ENCODE assay signal across 24 cellular contexts in genomic region chr7:6460990-6461584, GRCh38. TPM values are rescaled to one million over a fixed set of nuclear protein-coding genes. Genes with fewer than 3 reads are reported as not detected.
DNase-seq lines count a peak whose midpoint lies in the region; ATAC-seq, FAIRE-seq and TF ChIP-seq lines count a peak whose summit lies in the region.
"Had no signal": no experiment of that assay in that cellular context is flagged by ENCODE, and none has a peak within 500 bp of the region (broad histone marks: within the 10 kb centered on the region; RNA-seq: fewer than 3 reads in every experiment).

No MANE protein-coding gene starts in this region.

- no peak overlapping the region for H3K4me3 Mint-ChIP-seq in natural killer cell
- no peak overlapping the region for H3K4me3 Mint-ChIP-seq in natural killer cell treated with Interleukin-12 subunit alpha and Interleukin-12 subunit beta and Interleukin-15 and Interleukin-18, amount 100 ng/mL, for 72 hours
- H3K4me3 Mint-ChIP-seq: activated CD4-positive, alpha-beta memory T cell treated with anti-CD3 and anti-CD28 coated beads, Interleukin-2, amount 10 ng/mL, durations not matched to agents 7 days and 5 days; WTC11 had no signal

- intact Hi-C loops in natural killer cell (cut with micrococcal nuclease) (no loop called here), HepG2 (cut with micrococcal nuclease; ENCODE audit: unreplicated experiment) (no loop called here)

- no peak overlapping the region for H3K4me2 ChIP-seq in HepG2 (ENCODE audit: low read depth, low read length)

- peak overlapping the region; percentile 1 to 53 for H3K27ac Mint-ChIP-seq in natural killer cell
- H3K27ac Mint-ChIP-seq in natural killer cell treated with Interleukin-12 subunit alpha and Interleukin-12 subunit beta and Interleukin-15 and Interleukin-18, amount 100 ng/mL, for 72 hours, result no peak overlapping the region
- H3K27ac Mint-ChIP-seq: activated CD4-positive, alpha-beta memory T cell treated with anti-CD3 and anti-CD28 coated beads, Interleukin-2, amount 10 ng/mL, durations not matched to agents 7 days and 5 days; WTC11 had no signal

- TF ChIP-seq POLR2A in HepG2 (IDR thresholded peaks at IDR 0.05; ENCODE audit: insufficient read depth in 1 of 2, low read depth in 2 of 2, low read length in 2 of 2), result peak in 1 of 2 experiments; percentile 39; a peak in 1 of 4 replicates

- H3K27me3 ChIP-seq in HepG2 (ENCODE audit: control insufficient read depth in 1 of 2, insufficient read depth in 2 of 2, low read length in 2 of 2), result no peaks in the 10 kb centered on the region
- H3K27me3 ChIP-seq: left lung, MG63, SJSA1, testis, vagina had no signal

- POLR2A ChIA-PET in HepG2 (lab: Yijun Ruan, JAX), result interaction anchor here (1.0 kb wide), 1 partner anchor 13 kb away, joined by 4 read pairs; the partner anchor contains the start of gene DAGLB
- POLR2A ChIA-PET in GM10248 (lab: Yijun Ruan, JAX), result no interaction called here

- H3K27ac ChIP-seq in HepG2 (ENCODE audit: extremely low read length, insufficient read depth, low read length), result no peak overlapping the region
- H3K27ac ChIP-seq: left lung, SJSA1, testis, vagina had no signal

- in situ Hi-C loops in HepG2 (cut with HindIII; ENCODE audit: extremely low pct_ligation_motif_present, low pct_unique_long_range_greater_than_20kb), result no loop called here

- H4K20me1 ChIP-seq in HepG2 (ENCODE audit: insufficient read depth, low read length), result peaks cover 7% of the 10 kb centered on the region

- no peak for FAIRE-seq in HepG2 (lab: Jason Lieb, UNC)
- FAIRE-seq: H54, RCC 7860 had no signal

- CTCF ChIA-PET in HepG2 (lab: Yijun Ruan, JAX; ENCODE audit: low intra/inter-chr PET ratio, low total read pairs), result no interaction called here
- CTCF ChIA-PET in GM10248 (lab: Yijun Ruan, JAX), result no interaction called here

- H3K36me3 ChIP-seq in HepG2 (replicated peaks in 1 of 2; ENCODE audit: control insufficient read depth in 1 of 2, insufficient read depth in 2 of 2, low read length in 2 of 2), result peaks cover 14 to 33% of the 10 kb centered on the region in 2 experiments

- BruUV-seq in HepG2 (replicated peaks; lab: Mats Ljungman, UMichigan), result no TSS peak

- TF ChIP-seq CTCF in natural killer cell (IDR thresholded peaks at IDR 0.05) (no peak), HepG2 (CRISPR knock-in tag; IDR thresholded peaks at IDR 0.05) (no peak), GM10248 (IDR thresholded peaks at IDR 0.05; ENCODE audit: control extremely low read depth, extremely low read depth, low read depth, missing control alignments) (no peak)

- TF ChIP-seq RAD21 in HepG2 (CRISPR knock-in tag; IDR thresholded peaks at IDR 0.05), result no peak

- no peaks in the 10 kb centered on the region for H3K9me3 ChIP-seq in HepG2 (ENCODE audit: low read length)
- H3K9me3 ChIP-seq: left lung, MG63, SJSA1, testis, vagina had no signal

- ATAC-seq in natural killer cell, result no peak
- no peak for ATAC-seq in natural killer cell treated with Interleukin-12 subunit alpha and Interleukin-12 subunit beta and Interleukin-15 and Interleukin-18, amount 100 ng/mL, for 72 hours
- ATAC-seq in HepG2, result no peak
- ATAC-seq in HG03521 (IDR thresholded peaks at IDR 0.05; ENCODE audit: unreplicated experiment), result no peak
- ATAC-seq: left lung, WTC11 had no signal

- no peaks in the 10 kb centered on the region for H3K79me2 ChIP-seq in HepG2 (ENCODE audit: insufficient read depth, low read length)

- H3K9ac ChIP-seq in HepG2 (ENCODE audit: insufficient read depth, low read depth, low read length), result no peak overlapping the region

- DNase-seq in natural killer cell (no peak), NCI-H526 treated with DMSO at 0.1 percent for 48 hours (lab: John Stamatoyannopoulos, UW) (peak; percentile 71), HepG2 (ENCODE audit: low spot score) (no peak), GM10248 (ENCODE audit: extremely low spot score) (no peak), GM19240 (ENCODE audit: insufficient read length, low spot score) (no peak)
- DNase-seq in natural killer cell treated with Interleukin-12 subunit alpha and Interleukin-12 subunit beta and Interleukin-15 and Interleukin-18, amount 100 ng/mL, for 72 hours (ENCODE audit: low spot score), result no peak
- DNase-seq: activated CD4-positive, alpha-beta memory T cell treated with anti-CD3 and anti-CD28 coated beads, Interleukin-2, amount 10 ng/mL, durations not matched to agents 7 days and 5 days; activated naive CD4-positive, alpha-beta T cell treated with anti-CD3 and anti-CD28 coated beads, Interleukin-2, amount 50 U/mL, for 16 hours; cerebellar nuclear complex; erythroblast; foreskin fibroblast; left lung; MG63; NCI-H1417 treated with DMSO at 0.1 percent for 48 hours; NCI-H446 treated with DMSO at 0.1 percent for 48 hours; T-helper 9 cell; testis had no signal

- no peaks in the 10 kb centered on the region for H3K4me1 Mint-ChIP-seq in natural killer cell
- no peaks in the 10 kb centered on the region for H3K4me1 Mint-ChIP-seq in natural killer cell treated with Interleukin-12 subunit alpha and Interleukin-12 subunit beta and Interleukin-15 and Interleukin-18, amount 100 ng/mL, for 72 hours (ENCODE audit: low read depth in 2 of 2)
- H3K4me1 Mint-ChIP-seq: activated CD4-positive, alpha-beta memory T cell treated with anti-CD3 and anti-CD28 coated beads, Interleukin-2, amount 10 ng/mL, durations not matched to agents 7 days and 5 days; WTC11 had no signal

- H3K4me3 ChIP-seq in HepG2 (replicated peaks in 1 of 3; ENCODE audit: insufficient read depth in 1 of 3, low read depth in 2 of 3, low read length in 3 of 3), result no peak overlapping the region
- H3K4me3 ChIP-seq: left lung, MG63, SJSA1, testis, vagina had no signal

- 96% methylated on average over 10 of the region's 11 CpGs for WGBS in HepG2 (ENCODE audit: low lambda C conversion rate)

- TF ChIP-seq EP300 in HepG2 (IDR thresholded peaks at IDR 0.05; ENCODE audit: low read depth in 2 of 2, low read length in 2 of 2), result no peak
- TF ChIP-seq EP300 in HepG2 (CRISPR knock-in tag; IDR thresholded peaks at IDR 0.05; ENCODE audit: borderline replicate concordance), result no peak

- H3K36me3 Mint-ChIP-seq in natural killer cell, result peaks cover 7% of the 10 kb centered on the region
- H3K36me3 Mint-ChIP-seq in natural killer cell treated with Interleukin-12 subunit alpha and Interleukin-12 subunit beta and Interleukin-15 and Interleukin-18, amount 100 ng/mL, for 72 hours, result peaks cover 15% of the 10 kb centered on the region
- H3K36me3 Mint-ChIP-seq: IgD-negative memory B cell had no signal

- no peaks in the 10 kb centered on the region for H3K4me1 ChIP-seq in HepG2 (ENCODE audit: insufficient read depth, low read length)
- H3K4me1 ChIP-seq: left lung, testis, vagina had no signal

- no peaks in the 10 kb centered on the region for H3K9me3 Mint-ChIP-seq in natural killer cell
- H3K9me3 Mint-ChIP-seq in natural killer cell treated with Interleukin-12 subunit alpha and Interleukin-12 subunit beta and Interleukin-15 and Interleukin-18, amount 100 ng/mL, for 72 hours, result no peaks in the 10 kb centered on the region
- H3K9me3 Mint-ChIP-seq: activated CD4-positive, alpha-beta memory T cell treated with anti-CD3 and anti-CD28 coated beads, Interleukin-2, amount 10 ng/mL, durations not matched to agents 7 days and 5 days; IgD-negative memory B cell had no signal

- H3K27me3 Mint-ChIP-seq in natural killer cell (ENCODE audit: low read depth in 2 of 2), result no peaks in the 10 kb centered on the region
- H3K27me3 Mint-ChIP-seq in natural killer cell treated with Interleukin-12 subunit alpha and Interleukin-12 subunit beta and Interleukin-15 and Interleukin-18, amount 100 ng/mL, for 72 hours, result no peaks in the 10 kb centered on the region
- H3K27me3 Mint-ChIP-seq: activated CD4-positive, alpha-beta memory T cell treated with anti-CD3 and anti-CD28 coated beads, Interleukin-2, amount 10 ng/mL, durations not matched to agents 7 days and 5 days; IgD-negative memory B cell had no signal

- no peak overlapping the region for H2AFZ ChIP-seq in HepG2 (ENCODE audit: low read length)

RNA-seq across cellular contexts. Expression of gene DAGLB, which starts 13.3 kb away (rescaled TPM):
- total RNA-seq in natural killer cell (10 to 100 TPM; 20.3 to 25.6 (median 25.2) TPM), HepG2 (2016; rRNA removed; fragmentation: Illumina TruSeq; extraction: Trizol) (3.6 and 7.9 TPM in 2 replicates)
- total RNA-seq in natural killer cell treated with Interleukin-12 subunit alpha and Interleukin-12 subunit beta and Interleukin-15 and Interleukin-18, amount 100 ng/mL, for 72 hours, result 10 to 100 TPM; 19.6 to 30.6 TPM
- total RNA-seq in HepG2 (2016; cell fraction: cytosol; rRNA removed; fragmentation: Illumina TruSeq; extraction: Trizol; ENCODE audit: low read depth), result 6.4 and 7.1 TPM in 2 replicates
- 3.1 and 7.2 TPM in 2 replicates for total RNA-seq in HepG2 (2016; cell fraction: insoluble cytoplasmic fraction; rRNA removed; fragmentation: Illumina TruSeq; extraction: Trizol)
- 4.0 and 4.5 TPM in 2 replicates for total RNA-seq in HepG2 (2016; cell fraction: membrane; rRNA removed; fragmentation: Illumina TruSeq; extraction: Trizol)
- total RNA-seq in HepG2 (2016; cell fraction: nucleus; rRNA removed; fragmentation: Illumina TruSeq; extraction: Trizol), result 10.1 and 13.2 TPM in 2 replicates
- 9.8 and 11.5 TPM in 2 replicates for polyA plus RNA-seq in HepG2 (2011; rRNA removed)
- polyA plus RNA-seq in HepG2 (2011; cell fraction: cytosol; rRNA removed), result 9.4 and 11.5 TPM in 2 replicates
- polyA plus RNA-seq in HepG2 (2011; cell fraction: nucleus; rRNA removed), result 20.8 and 23.8 TPM in 2 replicates
- polyA plus RNA-seq in HepG2 (2012), result 7.9 and 10.4 TPM in 2 replicates
- 1.2 and 1.8 TPM in 2 replicates for polyA plus RNA-seq in HepG2 (2016; cell fraction: cytosol; fragmentation: Illumina TruSeq; extraction: Trizol; ENCODE audit: low read depth)
- polyA plus RNA-seq in HepG2 (2016; cell fraction: insoluble cytoplasmic fraction; fragmentation: Illumina TruSeq; extraction: Trizol; ENCODE audit: low read depth), result 3.4 and 4.3 TPM in 2 replicates
- polyA plus RNA-seq in HepG2 (2016; cell fraction: membrane; fragmentation: Illumina TruSeq; extraction: Trizol; ENCODE audit: low read depth), result 2.0 and 2.2 TPM in 2 replicates
- polyA plus RNA-seq in HepG2 (2016; cell fraction: nucleus; fragmentation: Illumina TruSeq; extraction: Trizol; ENCODE audit: insufficient read depth, low read depth), result 21.3 and 23.7 TPM in 2 replicates
- polyA minus RNA-seq in HepG2 (2011; rRNA and poly(A)+ RNA removed; ENCODE audit: low replicate concordance), result 40.2 and 95.0 TPM in 2 replicates
- 9.5 and 9.9 TPM in 2 replicates for polyA minus RNA-seq in HepG2 (2011; cell fraction: cytosol; rRNA and poly(A)+ RNA removed)
- 24.1 and 29.1 TPM in 2 replicates for polyA minus RNA-seq in HepG2 (2011; cell fraction: nucleus; rRNA and poly(A)+ RNA removed)

RNA-seq across cellular contexts. Expression of gene KDELR2, which starts 22.9 kb away (rescaled TPM):
- total RNA-seq in natural killer cell, result 10 to 100 TPM; 56.2 to 60.2 (median 58.5) TPM
- 100 to 1,000 TPM; 123 to 147 TPM for total RNA-seq in natural killer cell treated with Interleukin-12 subunit alpha and Interleukin-12 subunit beta and Interleukin-15 and Interleukin-18, amount 100 ng/mL, for 72 hours
- total RNA-seq in HepG2 (2016; rRNA removed; fragmentation: Illumina TruSeq; extraction: Trizol), result 118 and 194 TPM in 2 replicates
- total RNA-seq in HepG2 (2016; cell fraction: cytosol; rRNA removed; fragmentation: Illumina TruSeq; extraction: Trizol; ENCODE audit: low read depth), result 89.6 and 109 TPM in 2 replicates
- total RNA-seq in HepG2 (2016; cell fraction: insoluble cytoplasmic fraction; rRNA removed; fragmentation: Illumina TruSeq; extraction: Trizol), result 120 and 181 TPM in 2 replicates
- 185 and 203 TPM in 2 replicates for total RNA-seq in HepG2 (2016; cell fraction: membrane; rRNA removed; fragmentation: Illumina TruSeq; extraction: Trizol)
- total RNA-seq in HepG2 (2016; cell fraction: nucleus; rRNA removed; fragmentation: Illumina TruSeq; extraction: Trizol), result 159 and 179 TPM in 2 replicates
- 167 and 220 TPM in 2 replicates for polyA plus RNA-seq in HepG2 (2011; rRNA removed)
- polyA plus RNA-seq in HepG2 (2011; cell fraction: cytosol; rRNA removed), result 151 and 187 TPM in 2 replicates
- 68.9 and 73.8 TPM in 2 replicates for polyA plus RNA-seq in HepG2 (2011; cell fraction: nucleus; rRNA removed)
- 149 and 242 TPM in 2 replicates for polyA plus RNA-seq in HepG2 (2012)
- polyA plus RNA-seq in HepG2 (2016; cell fraction: cytosol; fragmentation: Illumina TruSeq; extraction: Trizol; ENCODE audit: low read depth), result 230 and 315 TPM in 2 replicates
- polyA plus RNA-seq in HepG2 (2016; cell fraction: insoluble cytoplasmic fraction; fragmentation: Illumina TruSeq; extraction: Trizol; ENCODE audit: low read depth), result 186 and 202 TPM in 2 replicates
- 266 and 311 TPM in 2 replicates for polyA plus RNA-seq in HepG2 (2016; cell fraction: membrane; fragmentation: Illumina TruSeq; extraction: Trizol; ENCODE audit: low read depth)
- 443 and 455 TPM in 2 replicates for polyA plus RNA-seq in HepG2 (2016; cell fraction: nucleus; fragmentation: Illumina TruSeq; extraction: Trizol; ENCODE audit: insufficient read depth, low read depth)
- polyA minus RNA-seq in HepG2 (2011; rRNA and poly(A)+ RNA removed; ENCODE audit: low replicate concordance), result 133 and 182 TPM in 2 replicates
- polyA minus RNA-seq in HepG2 (2011; cell fraction: cytosol; rRNA and poly(A)+ RNA removed), result 108 and 113 TPM in 2 replicates
- polyA minus RNA-seq in HepG2 (2011; cell fraction: nucleus; rRNA and poly(A)+ RNA removed), result 69.6 and 80.1 TPM in 2 replicates

Comparison
In these comparisons a context has a peak if more than half of its experiments do, and no peak if none do; other contexts are left out.
1. H3K27ac Mint-ChIP-seq: peak in natural killer cell (2 of 2); none in natural killer cell treated with Interleukin-12 subunit alpha and Interleukin-12 subunit beta and Interleukin-15 and Interleukin-18, amount 100 ng/mL, for 72 hours (0 of 2).